Comparison of ENCODE assay signal across 1 cellular context in the genomic region with DNA sequence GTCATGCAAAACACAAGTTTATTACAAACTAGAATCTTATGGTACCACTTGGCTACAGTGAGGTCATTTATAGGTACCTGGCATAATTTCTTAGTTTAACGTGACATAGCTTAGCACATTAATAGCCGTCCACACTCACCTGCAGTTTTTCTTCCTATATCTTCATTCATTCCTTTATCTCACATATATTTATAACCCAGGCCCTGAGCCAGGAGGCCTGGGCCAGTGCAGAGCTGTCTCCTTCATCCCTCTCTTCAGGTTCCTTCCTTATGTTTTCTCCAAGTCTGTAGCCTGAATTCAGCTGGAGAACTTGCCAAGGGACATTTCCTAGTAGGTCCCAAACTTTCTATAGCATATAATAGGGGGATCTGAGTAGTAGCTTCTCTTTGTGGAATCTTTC.
TF ChIP-seq lines count a peak whose summit lies in the region.

No MANE protein-coding gene starts in this region.

TF ChIP-seq in IMR-90, 13 proteins besides CTCF, POLR2A, EP300 and RAD21:
- TF ChIP-seq RCOR1 (IDR thresholded peaks at IDR 0.05; ENCODE audit: insufficient replicate concordance, low read length), result no peak
- no peak for TF ChIP-seq MAZ (IDR thresholded peaks at IDR 0.05; ENCODE audit: borderline replicate concordance, low read depth, low read length)
- no peak for TF ChIP-seq FOS (IDR thresholded peaks at IDR 0.05; ENCODE audit: low read depth, low read length)
